29 cellular contexts compared by ENCODE assay signal in the genomic region with DNA sequence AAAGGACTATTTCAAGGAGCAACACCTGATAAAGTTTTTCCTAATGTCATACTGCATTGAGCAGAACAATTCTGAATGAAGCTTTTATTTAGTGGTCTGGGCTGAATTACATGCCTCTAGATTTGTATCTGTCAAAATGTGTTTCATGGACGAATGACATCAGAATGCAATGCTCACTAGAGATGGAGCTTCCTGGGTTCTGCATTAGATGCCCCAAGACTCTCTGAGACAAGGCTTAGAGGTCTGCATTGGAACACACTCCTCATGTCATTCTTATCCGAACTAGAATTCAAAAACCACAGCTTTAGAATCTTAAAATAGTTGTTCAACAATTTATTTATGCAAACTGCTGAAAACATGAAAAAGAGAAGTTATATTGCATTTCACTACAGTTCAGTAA.
DNase-seq lines count a peak whose midpoint lies in the region; ATAC-seq and TF ChIP-seq lines count a peak whose summit lies in the region.
"Had no signal": no experiment of that assay in that cellular context is flagged by ENCODE, and none has a peak within 500 bp of the region (broad histone marks: within the 10 kb centered on the region; RNA-seq: fewer than 3 reads in every experiment).

No MANE protein-coding gene starts in this region.

- H3K36me3 Mint-ChIP-seq in naive thymus-derived CD4-positive, alpha-beta T cell = no peaks in the 10 kb centered on the region
- no peaks in the 10 kb centered on the region for H3K36me3 Mint-ChIP-seq in activated CD4-positive, alpha-beta T cell treated with anti-CD3 and anti-CD28 coated beads, Interleukin-2, amount 10 ng/mL, durations not matched to agents 24 days and 14 days (ENCODE audit: low read depth)
- H3K36me3 Mint-ChIP-seq: activated CD4-positive, alpha-beta memory T cell treated with anti-CD3 and anti-CD28 coated beads for 36 hours; activated naive CD4-positive, alpha-beta T cell treated with anti-CD3 and anti-CD28 coated beads, Interleukin-2, amount 50 U/mL, for 72 hours; CD4-positive, alpha-beta memory T cell; stimulated activated memory B cell treated with anti-CD40 and anti-IgM and Interleukin-4, amounts not matched to agents 10 μg/mL and 1 μg/mL and 100 μg/mL, for 72 hours had no signal

- WGBS in SK-N-SH (ENCODE audit: low lambda C conversion rate) = 39% methylated on average over 2 of the region's 2 CpGs
- 64% methylated on average over 2 of the region's 2 CpGs for WGBS in mammary epithelial cell (ENCODE audit: low coverage, missing lambda C conversion rate)

- no peak overlapping the region for H3K4me2 ChIP-seq in SK-N-SH
- H3K4me2 ChIP-seq in mammary epithelial cell (ENCODE audit: insufficient read depth, low read depth, low read length) = peak overlapping the region; percentile 55

- H3K4me1 ChIP-seq in SK-N-SH (ENCODE audit: control insufficient read depth in 1 of 2, insufficient read depth in 2 of 2, low read depth in 1 of 2, low read length in 1 of 2) (peaks cover 0 to 16% of the 10 kb centered on the region in 2 experiments; a peak in 2 of 4 replicates), mammary epithelial cell (ENCODE audit: insufficient read depth, low read length) (peaks cover 31% of the 10 kb centered on the region), upper lobe of right lung (peaks cover 33% of the 10 kb centered on the region)
- no peaks in the 10 kb centered on the region for H3K4me1 ChIP-seq in naive thymus-derived CD4-positive, alpha-beta T cell (ENCODE audit: control insufficient read depth in 2 of 2, insufficient read depth in 2 of 2, low read length in 2 of 2)

- H3F3A ChIP-seq in SK-N-SH (replicated peaks; ENCODE audit: insufficient read depth) = no peaks in the 10 kb centered on the region

- H3K9me3 ChIP-seq in SK-N-SH (no peaks in the 10 kb centered on the region), mammary epithelial cell (replicated peaks; ENCODE audit: insufficient read depth, low read length) (no peaks in the 10 kb centered on the region), upper lobe of right lung (no peaks in the 10 kb centered on the region)
- H3K9me3 ChIP-seq in naive thymus-derived CD4-positive, alpha-beta T cell (ENCODE audit: control insufficient read depth in 2 of 3, low read length in 3 of 3) = no peaks in the 10 kb centered on the region
- H3K9me3 ChIP-seq: gastroesophageal sphincter, pancreas had no signal

- H3K4me1 Mint-ChIP-seq in naive thymus-derived CD4-positive, alpha-beta T cell = peaks cover 0 to 7% (median 0%) of the 10 kb centered on the region in 7 donors
- no peaks in the 10 kb centered on the region for H3K4me1 Mint-ChIP-seq in activated CD4-positive, alpha-beta T cell treated with anti-CD3 and anti-CD28 coated beads, Interleukin-2, amount 10 ng/mL, durations not matched to agents 24 days and 14 days
- H3K4me1 Mint-ChIP-seq: activated T-helper 17 cell treated with anti-CD3 and anti-CD28 coated beads, Interleukin-2, amount 50 U/mL, for 72 hours; CD4-positive, alpha-beta memory T cell; stimulated activated memory B cell treated with anti-CD40 and anti-IgM and Interleukin-4, amounts not matched to agents 10 μg/mL and 1 μg/mL and 100 μg/mL, for 72 hours had no signal

- no peak for DNase-seq in SK-N-SH
- DNase-seq in mammary epithelial cell = no peak
- no peak for DNase-seq in naive thymus-derived CD4-positive, alpha-beta T cell
- DNase-seq in upper lobe of right lung = no peak
- DNase-seq in activated CD4-positive, alpha-beta T cell treated with anti-CD3 and anti-CD28 coated beads, Interleukin-2, amount 10 ng/mL, durations not matched to agents 24 days and 14 days = no peak
- no peak for DNase-seq in NCI-H446 (lab: John Stamatoyannopoulos, UW)
- DNase-seq in GM13977 (ENCODE audit: low spot score) = no peak
- DNase-seq: 8988T; activated CD4-positive, alpha-beta memory T cell treated with anti-CD3 and anti-CD28 coated beads for 36 hours; anterior cingulate cortex; CD4-positive, alpha-beta memory T cell; DMS153; hippocampal formation; NCI-H1092 treated with DMSO at 0.1 percent for 48 hours; NCI-H187; NCI-H2171 treated with DMSO at 0.1 percent for 48 hours; NCI-H524 treated with DMSO at 0.1 percent for 48 hours; nephron progenitor cell; pancreas; right cardiac atrium; SHP77 treated with DMSO at 0.1 percent for 48 hours; stimulated activated CD4-positive, alpha-beta T cell treated with anti-CD3 and anti-CD28 coated beads, Interleukin-12 subunit alpha, Interleukin-12 subunit beta, amount 100 ng/mL, for 4 hours; stimulated activated CD4-positive, alpha-beta T cell treated with anti-CD3 and anti-CD28 coated beads, Interleukin-4, amount 100 ng/mL, for 4 hours; T-helper 1 cell had no signal

- no peak for TF ChIP-seq EP300 in SK-N-SH (IDR thresholded peaks at IDR 0.05; ENCODE audit: borderline replicate concordance in 1 of 2, low read depth in 1 of 2, low read length in 1 of 2)

- no peak overlapping the region for H3K27ac Mint-ChIP-seq in naive thymus-derived CD4-positive, alpha-beta T cell
- H3K27ac Mint-ChIP-seq in activated CD4-positive, alpha-beta T cell treated with anti-CD3 and anti-CD28 coated beads, Interleukin-2, amount 10 ng/mL, durations not matched to agents 24 days and 14 days = no peak overlapping the region
- H3K27ac Mint-ChIP-seq: activated CD4-positive, alpha-beta memory T cell treated with anti-CD3 and anti-CD28 coated beads for 36 hours; activated naive CD4-positive, alpha-beta T cell treated with anti-CD3 and anti-CD28 coated beads, Interleukin-2, amount 50 U/mL, for 72 hours; activated T-helper 17 cell treated with anti-CD3 and anti-CD28 coated beads, Interleukin-2, amount 50 U/mL, for 72 hours; CD4-positive, alpha-beta memory T cell; nephron progenitor cell; stimulated activated memory B cell treated with anti-CD40 and anti-IgM and Interleukin-4, amounts not matched to agents 10 μg/mL and 1 μg/mL and 100 μg/mL, for 72 hours had no signal

- TF ChIP-seq RAD21 in SK-N-SH (IDR thresholded peaks at IDR 0.05; ENCODE audit: low read length) = no peak

- peak overlapping the region in 1 of 2 experiments; percentile 43; a peak in 1 of 4 replicates for H3K27ac ChIP-seq in SK-N-SH (ENCODE audit: low read depth in 2 of 2, low read length in 1 of 2)
- no peak overlapping the region for H3K27ac ChIP-seq in mammary epithelial cell (ENCODE audit: insufficient read depth, low read depth, low read length)
- H3K27ac ChIP-seq in naive thymus-derived CD4-positive, alpha-beta T cell (ENCODE audit: low read depth, low read length) = no peak overlapping the region
- H3K27ac ChIP-seq in upper lobe of right lung = peak overlapping the region; percentile 70
- H3K27ac ChIP-seq: gastroesophageal sphincter, pancreas had no signal

- H3K27me3 ChIP-seq in SK-N-SH (ENCODE audit: insufficient read depth) (no peaks in the 10 kb centered on the region), mammary epithelial cell (ENCODE audit: insufficient read depth, low read length) (no peaks in the 10 kb centered on the region), upper lobe of right lung (no peaks in the 10 kb centered on the region)
- no peaks in the 10 kb centered on the region for H3K27me3 ChIP-seq in naive thymus-derived CD4-positive, alpha-beta T cell (ENCODE audit: control insufficient read depth in 2 of 2, insufficient read depth in 2 of 2, low read length in 2 of 2)
- H3K27me3 ChIP-seq: gastroesophageal sphincter, pancreas had no signal

- H3K79me2 ChIP-seq in SK-N-SH (ENCODE audit: insufficient read depth) (peaks cover 3% of the 10 kb centered on the region; the same call in 1 of the 2 replicates), mammary epithelial cell (ENCODE audit: insufficient read depth, low read length) (no peaks in the 10 kb centered on the region)

- no peak overlapping the region for H3K9ac ChIP-seq in SK-N-SH
- no peak overlapping the region for H3K9ac ChIP-seq in mammary epithelial cell (ENCODE audit: insufficient read depth, low read length)

- in situ Hi-C loops in mammary epithelial cell (cut with MboI; ENCODE audit: low sequenced_read_pairs in 2 of 2) = no loop called here
- in situ Hi-C loops in GM13977 (cut with MboI; ENCODE audit: low pct_unique_long_range_greater_than_20kb, low sequenced_read_pairs, unreplicated experiment) = no loop called here

- intact Hi-C loops in mammary epithelial cell (cut with micrococcal nuclease) (no loop called here), upper lobe of right lung (cut with DNase I) (no loop called here)
- intact Hi-C loops in naive thymus-derived CD4-positive, alpha-beta T cell (cut with micrococcal nuclease) = no loop called here
- intact Hi-C loops in activated CD4-positive, alpha-beta T cell treated with anti-CD3 and anti-CD28 coated beads, Interleukin-2, amount 10 ng/mL, durations not matched to agents 24 days and 14 days (cut with micrococcal nuclease) = no loop called here

- POLR2A ChIA-PET in SK-N-SH (lab: Yijun Ruan, JAX) = no interaction called here
- POLR2A ChIA-PET in naive thymus-derived CD4-positive, alpha-beta T cell (lab: Charles Lee) = no interaction called here

- CTCF ChIA-PET in SK-N-SH (lab: Yijun Ruan, JAX) = interaction anchor here (0.6 to 2.4 kb wide), 5 partner anchors 20 to 172 kb away, joined by 3 to 13 read pairs (median 3); no protein-coding TSS in a partner anchor
- CTCF ChIA-PET in mammary epithelial cell (lab: Charles Lee; ENCODE audit: low non-redundant PET) = no interaction called here
- CTCF ChIA-PET in naive thymus-derived CD4-positive, alpha-beta T cell (lab: Charles Lee) = no interaction called here

- H3K9me3 Mint-ChIP-seq in naive thymus-derived CD4-positive, alpha-beta T cell = peaks cover 0 to 2% (median 0%) of the 10 kb centered on the region in 11 donors
- no peaks in the 10 kb centered on the region for H3K9me3 Mint-ChIP-seq in activated CD4-positive, alpha-beta T cell treated with anti-CD3 and anti-CD28 coated beads, Interleukin-2, amount 10 ng/mL, durations not matched to agents 24 days and 14 days
- H3K9me3 Mint-ChIP-seq: activated CD4-positive, alpha-beta memory T cell treated with anti-CD3 and anti-CD28 coated beads for 36 hours; activated naive CD4-positive, alpha-beta T cell treated with anti-CD3 and anti-CD28 coated beads, Interleukin-2, amount 50 U/mL, for 72 hours; activated T-helper 17 cell treated with anti-CD3 and anti-CD28 coated beads, Interleukin-2, amount 50 U/mL, for 72 hours; nephron progenitor cell; stimulated activated memory B cell treated with anti-CD40 and anti-IgM and Interleukin-4, amounts not matched to agents 10 μg/mL and 1 μg/mL and 100 μg/mL, for 72 hours had no signal

- ATAC-seq in SK-N-SH treated with all-trans-retinoic acid at 6 μM for 48 hours (peak; percentile 39; the same call in 2 of the 3 replicates), upper lobe of right lung (peak; percentile 22)
- peak; percentile 31 for ATAC-seq in naive thymus-derived CD4-positive, alpha-beta T cell
- ATAC-seq: activated naive CD4-positive, alpha-beta T cell treated with anti-CD3 and anti-CD28 coated beads, Interleukin-2, amount 50 U/mL, for 72 hours; activated T-helper 17 cell treated with anti-CD3 and anti-CD28 coated beads, Interleukin-2, amount 50 U/mL, for 72 hours; stimulated activated memory B cell treated with anti-CD40 and anti-IgM and Interleukin-4, amounts not matched to agents 10 μg/mL and 1 μg/mL and 100 μg/mL, for 72 hours had no signal

- H2AFZ ChIP-seq in SK-N-SH (ENCODE audit: low read depth) (no peak overlapping the region), mammary epithelial cell (ENCODE audit: low read depth, low read length) (no peak overlapping the region)

- dilution Hi-C loops in mammary epithelial cell (cut with HindIII; ENCODE audit: low sequenced_read_pairs) = no loop called here

- TF ChIP-seq CTCF in SK-N-SH (IDR thresholded peaks at IDR 0.05) (no peak), mammary epithelial cell (conservative IDR thresholded peaks at IDR 0.05 in 1 of 2, IDR thresholded peaks at IDR 0.05 in 1 of 2; ENCODE audit: extremely low read depth in 1 of 2, insufficient read depth in 1 of 2, low read depth in 1 of 2, low read length in 2 of 2) (no peak), upper lobe of right lung (IDR thresholded peaks at IDR 0.05) (no peak), GM13977 (IDR thresholded peaks at IDR 0.05; ENCODE audit: extremely low read depth, insufficient read depth, missing control alignments) (no peak)

- H3K36me3 ChIP-seq in SK-N-SH (replicated peaks in 1 of 2; ENCODE audit: control insufficient read depth in 1 of 2, insufficient read depth in 2 of 2, low read length in 1 of 2) (no peaks in the 10 kb centered on the region), mammary epithelial cell (ENCODE audit: insufficient read depth, low read length) (no peaks in the 10 kb centered on the region), upper lobe of right lung (no peaks in the 10 kb centered on the region)
- H3K36me3 ChIP-seq in naive thymus-derived CD4-positive, alpha-beta T cell (ENCODE audit: control insufficient read depth in 2 of 3, insufficient read depth in 3 of 3, low read length in 3 of 3) = no peaks in the 10 kb centered on the region
- H3K36me3 ChIP-seq: gastroesophageal sphincter, pancreas had no signal

- peaks cover 0 to 13% (median 2%) of the 10 kb centered on the region in 5 donors for H3K27me3 Mint-ChIP-seq in naive thymus-derived CD4-positive, alpha-beta T cell
- no peaks in the 10 kb centered on the region for H3K27me3 Mint-ChIP-seq in activated CD4-positive, alpha-beta T cell treated with anti-CD3 and anti-CD28 coated beads, Interleukin-2, amount 10 ng/mL, durations not matched to agents 24 days and 14 days
- H3K27me3 Mint-ChIP-seq: activated CD4-positive, alpha-beta memory T cell treated with anti-CD3 and anti-CD28 coated beads for 36 hours; CD4-positive, alpha-beta memory T cell had no signal

- BruUV-seq in mammary epithelial cell (replicated peaks; lab: Mats Ljungman, UMichigan) = TSS peak; percentile 59

- no peaks in the 10 kb centered on the region for H3K9me2 ChIP-seq in SK-N-SH

- no peak overlapping the region for H3K4me3 Mint-ChIP-seq in naive thymus-derived CD4-positive, alpha-beta T cell
- H3K4me3 Mint-ChIP-seq in activated CD4-positive, alpha-beta T cell treated with anti-CD3 and anti-CD28 coated beads, Interleukin-2, amount 10 ng/mL, durations not matched to agents 24 days and 14 days = no peak overlapping the region
- H3K4me3 Mint-ChIP-seq: activated CD4-positive, alpha-beta memory T cell treated with anti-CD3 and anti-CD28 coated beads for 36 hours; activated T-helper 17 cell treated with anti-CD3 and anti-CD28 coated beads, Interleukin-2, amount 50 U/mL, for 72 hours; CD4-positive, alpha-beta memory T cell; nephron progenitor cell; stimulated activated memory B cell treated with anti-CD40 and anti-IgM and Interleukin-4, amounts not matched to agents 10 μg/mL and 1 μg/mL and 100 μg/mL, for 72 hours had no signal

- H3K4me3 ChIP-seq in SK-N-SH (ENCODE audit: low read depth in 2 of 2, low read length in 1 of 2) (no peak overlapping the region), mammary epithelial cell (replicated peaks in 1 of 3; ENCODE audit: insufficient read depth in 1 of 3, low read depth in 2 of 3, low read length in 3 of 3) (no peak overlapping the region), upper lobe of right lung (no peak overlapping the region)
- no peak overlapping the region for H3K4me3 ChIP-seq in naive thymus-derived CD4-positive, alpha-beta T cell (ENCODE audit: low read length)
- H3K4me3 ChIP-seq: gastroesophageal sphincter, pancreas had no signal

- H4K20me1 ChIP-seq in SK-N-SH (ENCODE audit: insufficient read depth) = no peaks in the 10 kb centered on the region; the same call in 1 of the 2 replicates
- H4K20me1 ChIP-seq in mammary epithelial cell (ENCODE audit: insufficient read depth, low read length) = no peaks in the 10 kb centered on the region
